ENCODE assay signal across 8 cellular contexts in the genomic region with DNA sequence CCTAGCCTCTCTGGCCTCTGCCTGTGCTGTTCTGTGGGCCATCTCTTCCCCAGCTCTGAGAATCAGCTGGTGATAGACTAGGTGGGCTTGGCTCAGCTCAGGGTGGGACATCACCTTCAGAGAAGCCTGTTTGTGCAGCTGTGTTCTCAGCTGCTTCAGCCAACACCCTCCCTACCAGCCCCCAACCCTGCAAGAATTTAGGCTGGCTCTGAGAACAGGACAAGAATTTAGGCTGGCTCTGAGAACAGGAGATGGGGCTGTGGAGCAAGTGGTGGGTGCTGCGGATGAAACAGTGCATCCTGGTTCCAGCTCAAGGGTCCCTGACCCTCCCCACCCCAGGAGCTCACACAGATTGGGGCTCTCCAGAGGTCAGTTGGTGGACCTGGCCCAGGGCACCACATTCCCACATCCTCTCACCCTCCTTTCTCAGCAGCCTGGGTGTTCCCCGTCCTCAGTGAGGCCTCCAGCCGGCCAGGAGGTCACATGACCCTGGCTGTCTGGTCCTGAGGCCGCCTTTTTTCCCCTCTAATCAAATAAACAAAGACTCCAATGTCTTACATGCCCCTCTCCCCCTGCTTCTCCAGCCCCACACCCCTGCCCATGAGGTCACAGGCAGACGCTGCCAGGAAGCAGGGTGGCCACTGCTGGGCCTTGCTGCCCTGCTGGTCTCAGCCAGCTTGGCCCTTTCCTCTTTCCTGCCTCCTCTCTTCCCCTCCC. TPM values are rescaled to one million over a fixed set of nuclear protein-coding genes. Genes with fewer than 3 reads are reported as not detected.
A peak's percentile ranks its signal among the peaks of the same experiment; 100 is the strongest.
DNase-seq lines count a peak whose midpoint lies in the region; ATAC-seq and TF ChIP-seq lines count a peak whose summit lies in the region.

No MANE protein-coding gene starts in this region.

- CTCF ChIA-PET in activated CD4-positive, alpha-beta memory T cell treated with anti-CD3 and anti-CD28 coated beads, Interleukin-2, amount 10 ng/mL, durations not matched to agents 7 days and 5 days (lab: Charles Lee), result interaction anchor here (1.2 kb wide), 1 partner anchor 26 kb away, joined by 3 read pairs; no protein-coding TSS in a partner anchor

- no peak for ATAC-seq in foreskin keratinocyte
- ATAC-seq in HG02938 (IDR thresholded peaks at IDR 0.05; ENCODE audit: unreplicated experiment), result no peak

- H3K27ac ChIP-seq in cardiac muscle cell (peak overlapping the region; percentile 73), prostate gland (peak overlapping the region; percentile 55 to 65), foreskin keratinocyte (no peak overlapping the region)

- peaks cover 68% of the 10 kb centered on the region for H3K36me3 Mint-ChIP-seq in activated CD4-positive, alpha-beta memory T cell treated with anti-CD3 and anti-CD28 coated beads, Interleukin-2, amount 10 ng/mL, durations not matched to agents 7 days and 5 days (ENCODE audit: low read depth)

- WGBS in prostate gland, result 22% methylated on average over 5 of the region's 5 CpGs

- H3K27me3 ChIP-seq in cardiac muscle cell, result no peaks in the 10 kb centered on the region
- no peaks in the 10 kb centered on the region for H3K27me3 ChIP-seq in prostate gland (replicated peaks; ENCODE audit: insufficient read depth)
- no peaks in the 10 kb centered on the region for H3K27me3 ChIP-seq in foreskin keratinocyte

- H3K4me3 ChIP-seq in cardiac muscle cell (no peak overlapping the region), prostate gland (no peak overlapping the region)

- TF ChIP-seq CTCF in cardiac muscle cell (IDR thresholded peaks at IDR 0.05; ENCODE audit: low read depth, low read length), result peak; percentile 11
- no peak for TF ChIP-seq CTCF in prostate gland (IDR thresholded peaks at IDR 0.05)
- no peak for TF ChIP-seq CTCF in foreskin keratinocyte (conservative IDR thresholded peaks at IDR 0.05)

- peaks cover 2% of the 10 kb centered on the region for H3K36me3 ChIP-seq in cardiac muscle cell
- H3K36me3 ChIP-seq in prostate gland, result peaks cover 0 to 10% of the 10 kb centered on the region in 2 donors

- H3K27me3 Mint-ChIP-seq in activated CD4-positive, alpha-beta memory T cell treated with anti-CD3 and anti-CD28 coated beads, Interleukin-2, amount 10 ng/mL, durations not matched to agents 7 days and 5 days, result no peaks in the 10 kb centered on the region

- intact Hi-C loops in prostate gland (cut with DNase I), result no loop called here

- H3K4me1 Mint-ChIP-seq in activated CD4-positive, alpha-beta memory T cell treated with anti-CD3 and anti-CD28 coated beads, Interleukin-2, amount 10 ng/mL, durations not matched to agents 7 days and 5 days, result peaks cover 41% of the 10 kb centered on the region

- POLR2A ChIA-PET in activated CD4-positive, alpha-beta memory T cell treated with anti-CD3 and anti-CD28 coated beads, Interleukin-2, amount 10 ng/mL, durations not matched to agents 7 days and 5 days (lab: Charles Lee), result interaction anchor here (1.3 to 2.9 kb wide), 2 partner anchors 37 kb away, joined by 6 to 15 read pairs; no protein-coding TSS in a partner anchor

- no peak for TF ChIP-seq POLR2A in prostate gland (IDR thresholded peaks at IDR 0.05)

- H3K9me3 ChIP-seq in cardiac muscle cell (ENCODE audit: low read depth), result no peaks in the 10 kb centered on the region
- H3K9me3 ChIP-seq in prostate gland, result no peaks in the 10 kb centered on the region

- H3K4me1 ChIP-seq in cardiac muscle cell (ENCODE audit: low read depth), result peaks cover 14% of the 10 kb centered on the region
- no peaks in the 10 kb centered on the region for H3K4me1 ChIP-seq in prostate gland (replicated peaks)
- peaks cover 19% of the 10 kb centered on the region for H3K4me1 ChIP-seq in foreskin keratinocyte

- DNase-seq in EL (peak; percentile 71), cardiac muscle cell (ENCODE audit: low read depth in 1 of 2, low spot score in 1 of 2) (peak; percentile 32 to 76), prostate gland (ENCODE audit: low spot score) (no peak), foreskin keratinocyte (no peak)
- DNase-seq in activated CD4-positive, alpha-beta memory T cell treated with anti-CD3 and anti-CD28 coated beads, Interleukin-2, amount 10 ng/mL, durations not matched to agents 7 days and 5 days, result no peak
- DNase-seq in stimulated activated naive CD4-positive, alpha-beta T cell treated with Interleukin-2 at 50 U/mL for 16 hours (lab: John Stamatoyannopoulos, UW), result no peak
- DNase-seq in stimulated activated CD4-positive, alpha-beta T cell treated with anti-CD3 and anti-CD28 coated beads, Interleukin-2, amount 100 ng/mL, for 24 hours, result no peak

- H3K27ac Mint-ChIP-seq in activated CD4-positive, alpha-beta memory T cell treated with anti-CD3 and anti-CD28 coated beads, Interleukin-2, amount 10 ng/mL, durations not matched to agents 7 days and 5 days, result peak overlapping the region; percentile 59

- no peaks in the 10 kb centered on the region for H3K9me3 Mint-ChIP-seq in activated CD4-positive, alpha-beta memory T cell treated with anti-CD3 and anti-CD28 coated beads, Interleukin-2, amount 10 ng/mL, durations not matched to agents 7 days and 5 days

- no peak overlapping the region for H3K4me3 Mint-ChIP-seq in activated CD4-positive, alpha-beta memory T cell treated with anti-CD3 and anti-CD28 coated beads, Interleukin-2, amount 10 ng/mL, durations not matched to agents 7 days and 5 days

RNA-seq across cellular contexts. Expression of a gene that starts 14.9 kb away (rescaled TPM):
- 10 to 100 TPM; 32.9 to 33.1 TPM for total RNA-seq in activated CD4-positive, alpha-beta memory T cell treated with anti-CD3 and anti-CD28 coated beads, Interleukin-2, amount 10 ng/mL, durations not matched to agents 7 days and 5 days
- total RNA-seq in cardiac muscle cell, result 7.6 and 9.3 TPM in 2 replicates
- 9.4 and 11.3 TPM in 2 replicates for polyA plus RNA-seq in cardiac muscle cell
- 10 to 100 TPM in 1 of 2 donors, 1 to 10 TPM in 1; 8.6 to 31.8 TPM for total RNA-seq in prostate gland
- total RNA-seq in foreskin keratinocyte, result 16.6 and 21.9 TPM in 2 replicates
- polyA plus RNA-seq in foreskin keratinocyte, result 11.3 and 14.2 TPM in 2 replicates

RNA-seq across cellular contexts. Expression of a gene that starts 31.1 kb away (rescaled TPM):
- 10 to 100 TPM; 46.1 to 49.1 TPM for total RNA-seq in activated CD4-positive, alpha-beta memory T cell treated with anti-CD3 and anti-CD28 coated beads, Interleukin-2, amount 10 ng/mL, durations not matched to agents 7 days and 5 days
- total RNA-seq in cardiac muscle cell (3.5 and 70.9 TPM in 2 replicates), prostate gland (1 to 10 TPM in 1 of 2 donors, under 1 TPM in 1; 0.82 to 9.8 TPM), foreskin keratinocyte (16.0 and 18.6 TPM in 2 replicates)
- polyA plus RNA-seq in cardiac muscle cell (7.4 and 49.0 TPM in 2 replicates), foreskin keratinocyte (11.2 and 15.0 TPM in 2 replicates)

RNA-seq across cellular contexts. Expression of a gene that starts 55.1 kb away (rescaled TPM):
- 10 to 100 TPM; 14.2 to 15.1 TPM for total RNA-seq in activated CD4-positive, alpha-beta memory T cell treated with anti-CD3 and anti-CD28 coated beads, Interleukin-2, amount 10 ng/mL, durations not matched to agents 7 days and 5 days
- 1.1 and 5.4 TPM in 2 replicates for total RNA-seq in cardiac muscle cell
- polyA plus RNA-seq in cardiac muscle cell, result 2.9 and 8.0 TPM in 2 replicates
- 10 to 100 TPM in 1 of 2 donors, 1 to 10 TPM in 1; 3.3 to 23.9 TPM for total RNA-seq in prostate gland
- 2.9 and 5.1 TPM in 2 replicates for total RNA-seq in foreskin keratinocyte
- polyA plus RNA-seq in foreskin keratinocyte, result 2.0 and 3.1 TPM in 2 replicates

Comparison
In these comparisons a context has a peak if more than half of its experiments do, and no peak if none do; other contexts are left out.
1. DNase-seq: peak in EL (single experiment) and cardiac muscle cell (2 of 2); none in activated CD4-positive, alpha-beta memory T cell treated with anti-CD3 and anti-CD28 coated beads, Interleukin-2, amount 10 ng/mL, durations not matched to agents 7 days and 5 days (single experiment), prostate gland (single experiment), stimulated activated naive CD4-positive, alpha-beta T cell treated with Interleukin-2 at 50 U/mL for 16 hours (single experiment), stimulated activated CD4-positive, alpha-beta T cell treated with anti-CD3 and anti-CD28 coated beads, Interleukin-2, amount 100 ng/mL, for 24 hours (0 of 2) and foreskin keratinocyte (0 of 2).